In the genomic region with DNA sequence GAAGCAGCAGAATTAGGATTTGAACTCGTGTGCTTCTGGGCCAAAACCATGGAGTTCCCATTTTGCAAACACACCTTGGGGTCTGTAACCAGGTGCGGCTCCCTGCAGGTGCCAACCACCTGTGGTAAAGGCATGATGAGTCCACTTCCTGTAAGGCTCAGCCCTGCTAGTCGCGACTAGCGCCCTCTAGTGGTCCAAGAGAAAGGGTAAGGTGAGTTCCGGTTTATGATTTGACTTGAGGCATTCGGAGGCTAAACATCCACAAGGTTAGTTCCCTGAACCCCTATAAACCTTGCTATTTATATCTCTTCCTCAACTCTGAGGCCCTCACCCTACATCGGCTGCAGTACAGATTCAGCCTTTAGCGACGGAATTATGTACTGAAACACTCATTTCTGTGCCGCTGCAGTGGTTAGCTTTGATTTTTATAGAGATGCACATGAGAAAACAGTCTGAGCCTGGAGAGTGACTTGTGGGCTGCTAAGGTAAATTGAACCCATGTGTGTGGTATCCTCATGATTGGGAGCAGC, we compare ENCODE assay signal across 8 cellular contexts.
DNase-seq lines count a peak whose midpoint lies in the region; ATAC-seq and TF ChIP-seq lines count a peak whose summit lies in the region.

No MANE protein-coding gene starts in this region.

- H3K27me3 ChIP-seq in OCI-LY3 (ENCODE audit: low read depth, low read length) = peaks cover 6% of the 10 kb centered on the region; the same call in 1 of the 2 replicates

- peak overlapping the region; percentile 19; the same call in 1 of the 2 replicates for H3K4me2 ChIP-seq in OCI-LY3 (ENCODE audit: low read length)

- H3K79me2 ChIP-seq in OCI-LY3 (ENCODE audit: low read length) = no peaks in the 10 kb centered on the region

- no peak overlapping the region for H3K27ac ChIP-seq in OCI-LY3 (ENCODE audit: low read length)

- H3K4me1 ChIP-seq in OCI-LY3 (ENCODE audit: low read length) = no peaks in the 10 kb centered on the region

- peak; percentile 25 for DNase-seq in CMK (ENCODE audit: low read depth)
- DNase-seq in activated T-helper 1 cell treated with Interleukin-2 at 50 U/mL for 16 hours (ENCODE audit: low read depth) = peak; percentile 51
- peak; percentile 60 for DNase-seq in Right ventricle myocardium superior
- peak; percentile 26 to 44 for DNase-seq in stimulated activated CD4-positive, alpha-beta T cell treated with anti-CD3 and anti-CD28 coated beads, Interleukin-12 subunit alpha, Interleukin-12 subunit beta, amount 100 ng/mL, for 24 hours (ENCODE audit: low read depth in 2 of 2)
- no peak for DNase-seq in inferior parietal cortex (ENCODE audit: extremely low spot score)

- no peaks in the 10 kb centered on the region for H3K9me3 ChIP-seq in OCI-LY3 (ENCODE audit: insufficient read depth, low read length)

- TF ChIP-seq CTCF in OCI-LY3 (IDR thresholded peaks at IDR 0.05; ENCODE audit: low read depth, low read length) = peak; percentile 91

- no peaks in the 10 kb centered on the region for H4K20me1 ChIP-seq in OCI-LY3 (ENCODE audit: insufficient read depth, low read length)

- H3K4me3 ChIP-seq in OCI-LY3 (ENCODE audit: low read length) = no peak overlapping the region

- intact Hi-C loops in Right ventricle myocardium superior (cut with DNase I) = no loop called here

- H3K36me3 ChIP-seq in OCI-LY3 (replicated peaks; ENCODE audit: low read depth, low read length) = no peaks in the 10 kb centered on the region

- peak overlapping the region; percentile 67 for H2AFZ ChIP-seq in OCI-LY3 (ENCODE audit: low read depth, low read length)

- ATAC-seq in GM19351 (IDR thresholded peaks at IDR 0.05; ENCODE audit: unreplicated experiment) (peak; percentile 99), HG03378 (IDR thresholded peaks at IDR 0.05; ENCODE audit: unreplicated experiment) (peak; percentile 89), Right ventricle myocardium superior (ENCODE audit: poor library complexity) (peak; percentile 38)

- no peak overlapping the region for H3K9ac ChIP-seq in OCI-LY3 (ENCODE audit: low read length)

Comparison
In these comparisons a context has a peak if more than half of its experiments do, and no peak if none do; other contexts are left out.
1. ATAC-seq: peak in every context shown above with its lines; median percentile 99 in GM19351; 89 in HG03378; 38 in Right ventricle myocardium superior.